In genomic region chr17:4350214-4350613, GRCh38 we compare ENCODE assay signal across 7 cellular contexts. TPM values are rescaled to one million over a fixed set of nuclear protein-coding genes. Genes with fewer than 3 reads are reported as not detected.
DNase-seq lines count a peak whose midpoint lies in the region; ATAC-seq, FAIRE-seq and TF ChIP-seq lines count a peak whose summit lies in the region.
"Not testable (repeated sequence)": the region's sequence is repeated elsewhere in the genome, so short reads cannot be mapped to it uniquely, and the experiment has no call there.

No MANE protein-coding gene starts in this region.

- RAD21 ChIA-PET in GM12878 (lab: Charles Lee; ENCODE audit: unreplicated experiment): interaction anchor here (0.6 to 0.8 kb wide), 2 partner anchors 134 to 150 kb away, joined by 3 read pairs; no protein-coding TSS in a partner anchor

- intact Hi-C loops in GM12878 (cut with micrococcal nuclease; ENCODE audit: unreplicated experiment): not testable (repeated sequence)
- intact Hi-C loops in psoas muscle (cut with DNase I): loop anchor here in 1 of 2 donors (5.0 kb wide), 1 partner anchor 33 kb away; no protein-coding TSS in a partner anchor

- H3K9ac ChIP-seq in BLaER1; SU-DHL-6 (ENCODE audit: low read length); GM12878 (ENCODE audit: control insufficient read depth, insufficient read depth, low read length); skeletal muscle tissue (ENCODE audit: low read depth in 1 of 3, low read length in 3 of 3): not testable (repeated sequence)

- FAIRE-seq in GM12878 (lab: Jason Lieb, UNC): not testable (repeated sequence)

- WGBS in GM12878 (ENCODE audit: insufficient coverage, insufficient replicate concordance, low lambda C conversion rate, missing lambda C conversion rate): 95% methylated on average over 2 of the region's 2 CpGs
- WGBS in psoas muscle, 3 donors: 74 to 88% (median 85%) methylated on average over 2 of the region's 2 CpGs

- TF ChIP-seq EP300 in GM12878 (IDR thresholded peaks at IDR 0.05; ENCODE audit: borderline replicate concordance in 1 of 2, control insufficient read depth in 1 of 2, low read depth in 2 of 2, low read length in 2 of 2): not testable (repeated sequence)

- H3K4me1 Mint-ChIP-seq in WTC11: peaks cover 40% of the 10 kb centered on the region

- not testable (repeated sequence) for H3K27me3 Mint-ChIP-seq in WTC11 (ENCODE audit: low read depth)

- BruUV-seq in GM12878 (replicated peaks; lab: Mats Ljungman, UMichigan): not testable (repeated sequence)

- H3K4me3 Mint-ChIP-seq in WTC11: not testable (repeated sequence)

- H3K36me3 ChIP-seq in BLaER1: peaks cover 16% of the 10 kb centered on the region; the same call in 1 of the 2 replicates
- H3K36me3 ChIP-seq in HEK293 (ENCODE audit: control insufficient read depth in 2 of 2, insufficient read depth in 1 of 2, low read length in 2 of 2); SU-DHL-6 (ENCODE audit: low read length); psoas muscle (ENCODE audit: insufficient read depth in 1 of 2, low read depth in 1 of 2); skeletal muscle tissue (ENCODE audit: control insufficient read depth in 3 of 3, insufficient read depth in 3 of 3, low read length in 3 of 3): not testable (repeated sequence)
- H3K36me3 ChIP-seq in GM12878 (ENCODE audit: control insufficient read depth in 2 of 2, insufficient read depth in 2 of 2, low read length in 1 of 2): peaks cover 2 to 13% of the 10 kb centered on the region in 2 experiments; a peak in 3 of 4 replicates

- H2AFZ ChIP-seq in SU-DHL-6 (ENCODE audit: low read depth, low read length, severe bottlenecking); GM12878 (ENCODE audit: control insufficient read depth, low read depth, low read length): not testable (repeated sequence)

- DNase-seq in WTC11 (ENCODE audit: low spot score); GM12878 (ENCODE audit: low read depth, low spot score); psoas muscle: not testable (repeated sequence)

- H3K4me3 ChIP-seq in BLaER1; HEK293 (ENCODE audit: low read depth, low read length); SU-DHL-6 (ENCODE audit: insufficient read depth, low read length, poor library complexity, severe bottlenecking); GM12878; psoas muscle; skeletal muscle tissue (ENCODE audit: low read length in 3 of 3): not testable (repeated sequence)

- in situ Hi-C loops in GM12878 (cut with MboI): not testable (repeated sequence)

- H3K4me2 ChIP-seq in BLaER1 (peak overlapping the region; percentile 8; the same call in 1 of the 2 replicates), SU-DHL-6 (ENCODE audit: low read depth, low read length, poor library complexity, severe bottlenecking) (peak overlapping the region; percentile 46), GM12878 (ENCODE audit: control insufficient read depth, insufficient read depth) (peak overlapping the region; percentile 24; the same call in 1 of the 2 replicates)

- ATAC-seq in WTC11, GM12878, psoas muscle: not testable (repeated sequence)

- SMC1A ChIA-PET in GM12878 (lab: Charles Lee; ENCODE audit: uncharacterized antibody, unreplicated experiment): interaction anchor here (0.6 to 1.1 kb wide), 3 partner anchors 22 to 133 kb away, joined by 3 read pairs; no protein-coding TSS in a partner anchor

- peaks cover 100% of the 10 kb centered on the region for H4K20me1 ChIP-seq in BLaER1
- H4K20me1 ChIP-seq in SU-DHL-6 (ENCODE audit: low read depth, low read length); GM12878 (ENCODE audit: control insufficient read depth, insufficient read depth): not testable (repeated sequence)

- peaks cover 41% of the 10 kb centered on the region for H3F3A ChIP-seq in SU-DHL-6 (ENCODE audit: insufficient read depth)

- not testable (repeated sequence) for H3K27me3 ChIP-seq in BLaER1; SU-DHL-6 (ENCODE audit: low read length); GM12878 (replicated peaks in 1 of 2; ENCODE audit: control insufficient read depth in 2 of 2, insufficient read depth in 2 of 2, low read length in 1 of 2); psoas muscle (ENCODE audit: insufficient read depth in 3 of 3, low read length in 2 of 3); skeletal muscle tissue (ENCODE audit: control insufficient read depth in 3 of 3, insufficient read depth in 3 of 3, low read length in 3 of 3)

- peaks cover 100% of the 10 kb centered on the region for H3K79me2 ChIP-seq in SU-DHL-6 (ENCODE audit: insufficient read depth, low read length)
- peaks cover 91% of the 10 kb centered on the region for H3K79me2 ChIP-seq in GM12878 (ENCODE audit: control insufficient read depth, insufficient read depth, low read length)

- not testable (repeated sequence) for H3K9me3 ChIP-seq in BLaER1; HEK293 (ENCODE audit: control insufficient read depth, insufficient read depth, low read depth, low read length); SU-DHL-6 (ENCODE audit: insufficient read depth, low read length); GM12878 (replicated peaks; ENCODE audit: control insufficient read depth, insufficient read depth, low read length); psoas muscle; skeletal muscle tissue (ENCODE audit: control insufficient read depth in 3 of 3, low read length in 3 of 3)

- TF ChIP-seq CTCF in HEK293 (tag by site-specific recombination; IDR thresholded peaks at IDR 0.05); SU-DHL-6 (IDR thresholded peaks at IDR 0.05; ENCODE audit: insufficient read depth, low read length, poor library complexity, severe bottlenecking); WTC11 (IDR thresholded peaks at IDR 0.05); GM12878 (IDR thresholded peaks at IDR 0.05 in 2 of 3, conservative IDR thresholded peaks at IDR 0.05 in 1 of 3; ENCODE audit: control insufficient read depth in 2 of 3, extremely low read depth in 1 of 3, insufficient read depth in 1 of 3, low read depth in 3 of 3, low read length in 3 of 3); psoas muscle (IDR thresholded peaks at IDR 0.05): not testable (repeated sequence)

- TF ChIP-seq POLR2A in GM12878 (IDR thresholded peaks at IDR 0.05; ENCODE audit: low read depth, low read length): not testable (repeated sequence)

- POLR2A ChIA-PET in HEK293 (lab: Yijun Ruan, JAX): interaction anchor here (0.6 kb wide), 1 partner anchor 10 kb away, joined by 4 read pairs; no protein-coding TSS in a partner anchor
- POLR2A ChIA-PET in WTC11 (lab: Charles Lee): interaction anchor here (0.8 kb wide), 1 partner anchor 13 kb away, joined by 4 read pairs; no protein-coding TSS in a partner anchor
- POLR2A ChIA-PET in GM12878 (lab: Charles Lee): interaction anchor here (0.6 to 1.1 kb wide), 2 partner anchors 18 to 49 kb away, joined by 3 to 4 read pairs; no protein-coding TSS in a partner anchor

- H3K4me1 ChIP-seq in BLaER1 (peaks cover 46% of the 10 kb centered on the region), HEK293 (ENCODE audit: control insufficient read depth, insufficient read depth, low read length) (peaks cover 26% of the 10 kb centered on the region), GM12878 (ENCODE audit: control insufficient read depth, insufficient read depth, low read length) (peaks cover 50% of the 10 kb centered on the region), psoas muscle (peaks cover 67% of the 10 kb centered on the region), skeletal muscle tissue (ENCODE audit: control insufficient read depth in 3 of 3, insufficient read depth in 3 of 3, low read length in 3 of 3) (peaks cover 19 to 35% (median 22%) of the 10 kb centered on the region in 3 donors)

- H3K9me2 ChIP-seq in SU-DHL-6 (replicated peaks; ENCODE audit: insufficient read depth, low read length): not testable (repeated sequence)

- H3K36me3 Mint-ChIP-seq in WTC11: not testable (repeated sequence)

- CTCF ChIA-PET in HEK293 (lab: Yijun Ruan, JAX): interaction anchor here (0.9 kb wide), 1 partner anchor 44 kb away, joined by 3 read pairs; no protein-coding TSS in a partner anchor
- CTCF ChIA-PET in WTC11 (lab: Charles Lee); GM12878 (lab: Yijun Ruan, JAX): not testable (repeated sequence)

- H3K9me3 Mint-ChIP-seq in WTC11: not testable (repeated sequence)

- not testable (repeated sequence) for H3K27ac ChIP-seq in BLaER1; HEK293 (ENCODE audit: extremely low read depth, low read depth, low read length)
- H3K27ac ChIP-seq in SU-DHL-6 (ENCODE audit: low read depth, low read length) (peak overlapping the region; percentile 26; the same call in 1 of the 2 replicates), GM12878 (ENCODE audit: control insufficient read depth, insufficient read depth) (peak overlapping the region; percentile 43; the same call in 1 of the 2 replicates), psoas muscle (peak overlapping the region; percentile 59), skeletal muscle tissue (ENCODE audit: low read depth, low read length) (peak overlapping the region; percentile 55)

- not testable (repeated sequence) for TF ChIP-seq RAD21 in GM12878 (IDR thresholded peaks at IDR 0.05; ENCODE audit: insufficient read depth, low read depth, low read length)

- not testable (repeated sequence) for H3K27ac Mint-ChIP-seq in WTC11

RNA-seq across cellular contexts. Expression of gene UBE2G1, which starts 16.3 kb away (rescaled TPM):
- total RNA-seq in WTC11 (2021) (177 to 201 TPM (median 198 TPM) in 3 replicates), GM12878 (2014; rRNA removed) (83.7 and 84.4 TPM in 2 replicates), GM12878 (2014; rRNA removed; fragmentation: Illumina TruSeq; extraction: Trizol) (48.0 and 51.9 TPM in 2 replicates), GM12878 (2021) (123 and 131 TPM in 2 replicates), psoas muscle (100 to 1,000 TPM; 152 to 239 (median 175) TPM), skeletal muscle tissue (49.1 TPM)
- total RNA-seq in GM12878 (2013; cell fraction: nucleolus; rRNA removed): 55.1 and 58.6 TPM in 2 replicates
- 43.3 TPM for polyA plus RNA-seq in GM12878 (2011; ENCODE audit: low read depth)
- polyA plus RNA-seq in GM12878 (2011; rRNA removed) (95.7 and 128 TPM in 2 replicates), GM12878 (2014; fragmentation: Illumina TruSeq; extraction: Trizol) (69.3 and 85.9 TPM in 2 replicates), GM12878 (2014; fragmentation: Nextera tagmentation; extraction: Ambion mirVana) (10 to 100 TPM; 24.4 to 35.2 TPM), GM12878 (2014; rRNA removed) (70.3 and 74.0 TPM in 2 replicates), GM12878 (2016; fragmentation: Nextera tagmentation; extraction: Ambion mirVana) (100 to 1,000 TPM; 119 to 139 TPM), psoas muscle (100 to 1,000 TPM in 1 of 3 donors, 10 to 100 TPM in 2; 54.6 to 128 (median 73.0) TPM)
- 50.6 and 51.7 TPM in 2 replicates for polyA plus RNA-seq in GM12878 (2011; cell fraction: cytosol; rRNA removed)
- 30.8 and 36.2 TPM in 2 replicates for polyA plus RNA-seq in GM12878 (2011; cell fraction: nucleus; rRNA removed)
- 63.2 and 89.0 TPM in 2 replicates for polyA plus RNA-seq in GM12878 (2012)
- 43.7 and 60.8 TPM in 2 replicates for polyA minus RNA-seq in GM12878 (2011; rRNA and poly(A)+ RNA removed)
- polyA minus RNA-seq in GM12878 (2011; cell fraction: cytosol; rRNA and poly(A)+ RNA removed): 33.3 and 55.7 TPM in 2 replicates
- polyA minus RNA-seq in GM12878 (2011; cell fraction: nucleus; rRNA and poly(A)+ RNA removed): 19.8 and 42.3 TPM in 2 replicates
